ENCODE assay signal across 26 cellular contexts in genomic region chr3:159196316-159196715, GRCh38.
"Had no signal": no experiment of that assay in that cellular context is flagged by ENCODE, and none has a peak within 500 bp of the region (broad histone marks: within the 10 kb centered on the region; RNA-seq: fewer than 3 reads in every experiment).

No MANE protein-coding gene starts in this region.

- DNase-seq: activated B cell treated with CpG ODN at 0.5 μM for 24 hours; activated CD4-positive, alpha-beta T cell treated with anti-CD3 and anti-CD28 coated beads, Interleukin-2, amount 50 U/mL, for 1 hour; activated CD8-positive, alpha-beta T cell treated with anti-CD3 and anti-CD28 coated beads for 36 hours; activated gamma-delta T cell treated with Interleukin-2 at 50 U/mL for 16 hours; activated naive CD4-positive, alpha-beta T cell treated with anti-CD3 and anti-CD28 coated beads, Interleukin-2, amount 50 U/mL, for 16 hours; activated naive CD8-positive, alpha-beta T cell treated with anti-CD3 and anti-CD28 coated beads, Interleukin-2, amount 50 U/mL, for 24 hours; activated T-cell treated with anti-CD3 and anti-CD28 coated beads, Interleukin-2, amount 50 U/mL, for 4 hours; central memory CD4-positive, alpha-beta T cell; gastrocnemius medialis; glutamatergic neuron; left cardiac atrium; left ventricle myocardium superior; ovary; right lobe of liver; small intestine; stimulated activated CD4-positive, alpha-beta T cell treated with anti-CD3 and anti-CD28 coated beads, Interleukin-4, amount 100 ng/mL, for 24 hours; stimulated activated naive B cell treated with anti-CD40 and anti-IgM and Interleukin-4, amounts not matched to agents 10 μg/mL and 1 μg/mL and 100 μg/mL, for 72 hours; stomach; T-helper 17 cell; thyroid gland; upper lobe of left lung had no signal

- H3K4me1 ChIP-seq: breast epithelium, gastrocnemius medialis, right lobe of liver, stomach, thyroid gland, upper lobe of left lung had no signal

- H3K4me3 Mint-ChIP-seq: activated B cell treated with CpG ODN at 0.5 μM for 24 hours; activated CD8-positive, alpha-beta T cell treated with anti-CD3 and anti-CD28 coated beads for 36 hours; activated naive CD8-positive, alpha-beta T cell treated with anti-CD3 and anti-CD28 coated beads, Interleukin-2, amount 50 U/mL, for 24 hours; activated T-cell treated with anti-CD3 and anti-CD28 coated beads, Interleukin-2, amount 50 U/mL, for 4 hours; activated T-helper 17 cell treated with anti-CD3 and anti-CD28 coated beads, Interleukin-2, amount 50 U/mL, for 72 hours; nephron; stimulated activated naive B cell treated with anti-CD40 and anti-IgM and Interleukin-4, amounts not matched to agents 10 μg/mL and 1 μg/mL and 100 μg/mL, for 72 hours; T-helper 17 cell had no signal

- H3K36me3 Mint-ChIP-seq: stimulated activated naive B cell treated with anti-CD40 and anti-IgM and Interleukin-4, amounts not matched to agents 10 μg/mL and 1 μg/mL and 100 μg/mL, for 72 hours had no signal

- ATAC-seq: activated CD8-positive, alpha-beta T cell treated with anti-CD3 and anti-CD28 coated beads for 36 hours; activated naive CD8-positive, alpha-beta T cell treated with anti-CD3 and anti-CD28 coated beads, Interleukin-2, amount 50 U/mL, for 24 hours; activated T-cell treated with anti-CD3 and anti-CD28 coated beads, Interleukin-2, amount 50 U/mL, for 4 hours; activated T-helper 17 cell treated with anti-CD3 and anti-CD28 coated beads, Interleukin-2, amount 50 U/mL, for 72 hours; esophagus mucosa; gastrocnemius medialis; left cardiac atrium; left ventricle myocardium superior; right lobe of liver; stimulated activated naive B cell treated with anti-CD40 and anti-IgM and Interleukin-4, amounts not matched to agents 10 μg/mL and 1 μg/mL and 100 μg/mL, for 72 hours; T-helper 17 cell had no signal

- H3K27me3 Mint-ChIP-seq: activated B cell treated with CpG ODN at 0.5 μM for 24 hours; activated CD8-positive, alpha-beta T cell treated with anti-CD3 and anti-CD28 coated beads for 36 hours; activated naive CD8-positive, alpha-beta T cell treated with anti-CD3 and anti-CD28 coated beads, Interleukin-2, amount 50 U/mL, for 24 hours; T-helper 17 cell had no signal

- H3K27ac ChIP-seq: breast epithelium, gastrocnemius medialis, ovary, right lobe of liver, stomach, thyroid gland, upper lobe of left lung had no signal

- H3K36me3 ChIP-seq: breast epithelium, gastrocnemius medialis, ovary, right lobe of liver, stomach, thyroid gland, upper lobe of left lung had no signal

- H3K27me3 ChIP-seq: breast epithelium, gastrocnemius medialis, ovary, right lobe of liver, stomach, thyroid gland, upper lobe of left lung had no signal

- H3K27ac Mint-ChIP-seq: activated B cell treated with CpG ODN at 0.5 μM for 24 hours; activated CD8-positive, alpha-beta T cell treated with anti-CD3 and anti-CD28 coated beads for 36 hours; activated naive CD8-positive, alpha-beta T cell treated with anti-CD3 and anti-CD28 coated beads, Interleukin-2, amount 50 U/mL, for 24 hours; activated T-helper 17 cell treated with anti-CD3 and anti-CD28 coated beads, Interleukin-2, amount 50 U/mL, for 72 hours; nephron; progenitor cell of endocrine pancreas; stimulated activated naive B cell treated with anti-CD40 and anti-IgM and Interleukin-4, amounts not matched to agents 10 μg/mL and 1 μg/mL and 100 μg/mL, for 72 hours; T-helper 17 cell had no signal

- H3K4me1 Mint-ChIP-seq: activated naive CD8-positive, alpha-beta T cell treated with anti-CD3 and anti-CD28 coated beads, Interleukin-2, amount 50 U/mL, for 24 hours; activated T-helper 17 cell treated with anti-CD3 and anti-CD28 coated beads, Interleukin-2, amount 50 U/mL, for 72 hours; nephron; T-helper 17 cell had no signal

- H3K9me3 Mint-ChIP-seq: activated CD8-positive, alpha-beta T cell treated with anti-CD3 and anti-CD28 coated beads for 36 hours; activated naive CD8-positive, alpha-beta T cell treated with anti-CD3 and anti-CD28 coated beads, Interleukin-2, amount 50 U/mL, for 24 hours had no signal

- H3K9me3 ChIP-seq: gastrocnemius medialis, ovary, right lobe of liver, thyroid gland had no signal

- H3K4me3 ChIP-seq: breast epithelium, gastrocnemius medialis, ovary, right lobe of liver, stomach, thyroid gland, upper lobe of left lung had no signal
